Comparison of ENCODE assay signal across 28 cellular contexts in the genomic region with DNA sequence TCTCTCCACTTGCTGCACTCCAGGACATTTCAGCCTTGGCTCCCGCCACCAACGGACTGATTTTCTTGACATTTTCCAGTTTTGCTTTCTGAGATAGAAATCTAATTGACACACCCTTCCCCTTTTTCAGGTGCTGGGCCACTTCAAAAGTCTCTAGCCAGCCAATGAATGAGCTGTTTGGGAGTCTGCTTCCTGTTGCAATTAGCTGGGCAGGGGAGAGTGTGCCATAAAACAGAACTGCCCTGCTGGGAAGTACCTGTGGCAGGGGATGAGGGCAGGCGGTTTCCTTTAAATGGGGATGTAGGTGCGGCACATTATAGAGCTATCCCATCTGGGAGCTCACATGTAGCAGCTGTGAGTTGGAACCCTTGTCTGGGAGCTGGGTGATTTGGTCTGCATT. TPM values are rescaled to one million over a fixed set of nuclear protein-coding genes. Genes with fewer than 3 reads are reported as not detected.
DNase-seq lines count a peak whose midpoint lies in the region; ATAC-seq and FAIRE-seq lines count a peak whose summit lies in the region.
"Had no signal": no experiment of that assay in that cellular context is flagged by ENCODE, and none has a peak within 500 bp of the region (broad histone marks: within the 10 kb centered on the region; RNA-seq: fewer than 3 reads in every experiment).

No MANE protein-coding gene starts in this region.

- no peaks in the 10 kb centered on the region for H3K4me1 ChIP-seq in small intestine (ENCODE audit: control insufficient read depth in 2 of 2, insufficient read depth in 1 of 2, low read depth in 1 of 2, low read length in 1 of 2)

- DNase-seq in T-helper 2 cell treated with Interferon-gamma antibody and Interleukin-4, amounts not matched to agents 5 μg/mL and 100 μg/mL, for 36 hours (ENCODE audit: low spot score), result no peak
- DNase-seq in T-helper 2 cell (no peak), KBM-7 (peak; percentile 40), small intestine (peak; percentile 22), HPDE6-E6E7 (ENCODE audit: extremely low spot score) (no peak), SHP77 treated with DMSO at 0.1 percent for 48 hours (lab: John Stamatoyannopoulos, UW) (no peak)
- DNase-seq in activated T-helper 2 cell treated with anti-CD3 and anti-CD28 coated beads, Interferon-gamma antibody, Interleukin-2, Interleukin-4, amounts not matched to agents 10 μg/mL and 5 μg/mL and 100 μg/mL, durations not matched to agents 14 hours and 24 hours and 36 hours (ENCODE audit: low spot score), result no peak
- DNase-seq: activated T-cell treated with anti-CD3 and anti-CD28 coated beads, Interleukin-2, amount 50 U/mL, for 4 hours; foreskin melanocyte; GF-D8; hypothalamus; lower lobe of right lung; NCI-H2227 treated with DMSO at 0.1 percent for 48 hours; NK-92 treated with Interleukin-12 subunit alpha and Interleukin-12 subunit beta, amount 100 ng/mL, for 24 hours; right cardiac atrium; SW 1271; WERI-Rb-1 had no signal

- H3K4me3 ChIP-seq in small intestine (ENCODE audit: low read depth in 1 of 2, low read length in 2 of 2), result no peak overlapping the region
- H3K4me3 ChIP-seq: BLaER1 treated with 17β-estradiol and CSF1 and Interleukin-3, amounts not matched to agents 10 nM and 100 nM; lower lobe of right lung had no signal

- no peaks in the 10 kb centered on the region for H3K36me3 ChIP-seq in small intestine (ENCODE audit: control insufficient read depth in 2 of 2, insufficient read depth in 2 of 2, low read length in 2 of 2)
- H3K36me3 ChIP-seq: BLaER1 treated with 17β-estradiol and CSF1 and Interleukin-3, amounts not matched to agents 10 nM and 100 nM; lower lobe of right lung; WERI-Rb-1 had no signal

- peaks cover 9% of the 10 kb centered on the region for H3K27me3 Mint-ChIP-seq in T-helper 2 cell treated with Interferon-gamma antibody and Interleukin-4, amounts not matched to agents 5 μg/mL and 100 μg/mL, for 36 hours (ENCODE audit: low read depth)
- H3K27me3 Mint-ChIP-seq in activated T-helper 2 cell treated with anti-CD3 and anti-CD28 coated beads, Interferon-gamma antibody, Interleukin-2, Interleukin-4, amounts not matched to agents 10 μg/mL and 5 μg/mL and 100 μg/mL, durations not matched to agents 14 hours and 24 hours and 36 hours (ENCODE audit: low read depth), result no peaks in the 10 kb centered on the region
- H3K27me3 Mint-ChIP-seq: activated naive CD4-positive, alpha-beta T cell treated with anti-CD3 and anti-CD28 coated beads, Interleukin-2, amount 50 U/mL, for 24 hours had no signal

- H3K36me3 Mint-ChIP-seq in T-helper 2 cell treated with Interferon-gamma antibody and Interleukin-4, amounts not matched to agents 5 μg/mL and 100 μg/mL, for 36 hours (ENCODE audit: low read depth), result no peaks in the 10 kb centered on the region
- no peaks in the 10 kb centered on the region for H3K36me3 Mint-ChIP-seq in activated T-helper 2 cell treated with anti-CD3 and anti-CD28 coated beads, Interferon-gamma antibody, Interleukin-2, Interleukin-4, amounts not matched to agents 10 μg/mL and 5 μg/mL and 100 μg/mL, durations not matched to agents 14 hours and 24 hours and 36 hours (ENCODE audit: low read depth)

- H3K4me3 Mint-ChIP-seq in T-helper 2 cell treated with Interferon-gamma antibody and Interleukin-4, amounts not matched to agents 5 μg/mL and 100 μg/mL, for 36 hours, result peak overlapping the region; percentile 70
- H3K4me3 Mint-ChIP-seq in activated T-helper 2 cell treated with anti-CD3 and anti-CD28 coated beads, Interferon-gamma antibody, Interleukin-2, Interleukin-4, amounts not matched to agents 10 μg/mL and 5 μg/mL and 100 μg/mL, durations not matched to agents 14 hours and 24 hours and 36 hours (ENCODE audit: low read depth), result peak overlapping the region; percentile 13
- H3K4me3 Mint-ChIP-seq: activated naive CD4-positive, alpha-beta T cell treated with anti-CD3 and anti-CD28 coated beads, Interleukin-2, amount 50 U/mL, for 24 hours; activated T-cell treated with anti-CD3 and anti-CD28 coated beads, Interleukin-2, amount 50 U/mL, for 4 hours had no signal

- H3K9me3 Mint-ChIP-seq in T-helper 2 cell treated with Interferon-gamma antibody and Interleukin-4, amounts not matched to agents 5 μg/mL and 100 μg/mL, for 36 hours, result no peaks in the 10 kb centered on the region
- H3K9me3 Mint-ChIP-seq in activated T-helper 2 cell treated with anti-CD3 and anti-CD28 coated beads, Interferon-gamma antibody, Interleukin-2, Interleukin-4, amounts not matched to agents 10 μg/mL and 5 μg/mL and 100 μg/mL, durations not matched to agents 14 hours and 24 hours and 36 hours, result no peaks in the 10 kb centered on the region
- H3K9me3 Mint-ChIP-seq: activated naive CD4-positive, alpha-beta T cell treated with anti-CD3 and anti-CD28 coated beads, Interleukin-2, amount 50 U/mL, for 24 hours; activated T-cell treated with anti-CD3 and anti-CD28 coated beads, Interleukin-2, amount 50 U/mL, for 4 hours had no signal

- H3K27ac ChIP-seq in small intestine (ENCODE audit: low read depth in 1 of 2, low read length in 1 of 2), result no peak overlapping the region
- H3K27ac ChIP-seq: BLaER1 treated with 17β-estradiol and CSF1 and Interleukin-3, amounts not matched to agents 10 nM and 100 nM; lower lobe of right lung; WERI-Rb-1 had no signal

- in situ Hi-C loops in KBM-7 (cut with MboI; ENCODE audit: low pct_unique_long_range_greater_than_20kb, low sequenced_read_pairs), result no loop called here

- FAIRE-seq in small intestine (lab: Jason Lieb, UNC), result no peak
- FAIRE-seq: astrocyte, H54, keratinocyte had no signal

- intact Hi-C loops in activated T-helper 2 cell treated with anti-CD3 and anti-CD28 coated beads, Interferon-gamma antibody, Interleukin-2, Interleukin-4, amounts not matched to agents 10 μg/mL and 5 μg/mL and 100 μg/mL, durations not matched to agents 14 hours and 24 hours and 36 hours (cut with micrococcal nuclease), result loop anchor here (10.0 kb wide), 1 partner anchor 347 kb away; a partner anchor contains a TSS

- no peaks in the 10 kb centered on the region for H3K27me3 ChIP-seq in small intestine (ENCODE audit: control insufficient read depth in 2 of 2, insufficient read depth in 2 of 2, low read length in 2 of 2)
- H3K27me3 ChIP-seq: BLaER1 treated with 17β-estradiol and CSF1 and Interleukin-3, amounts not matched to agents 10 nM and 100 nM had no signal

- H3K9me3 ChIP-seq in small intestine (ENCODE audit: control insufficient read depth, low read depth), result no peaks in the 10 kb centered on the region
- H3K9me3 ChIP-seq: BLaER1 treated with 17β-estradiol and CSF1 and Interleukin-3, amounts not matched to agents 10 nM and 100 nM; lower lobe of right lung had no signal

- peak overlapping the region; percentile 3 for H3K27ac Mint-ChIP-seq in T-helper 2 cell treated with Interferon-gamma antibody and Interleukin-4, amounts not matched to agents 5 μg/mL and 100 μg/mL, for 36 hours
- H3K27ac Mint-ChIP-seq in activated T-helper 2 cell treated with anti-CD3 and anti-CD28 coated beads, Interferon-gamma antibody, Interleukin-2, Interleukin-4, amounts not matched to agents 10 μg/mL and 5 μg/mL and 100 μg/mL, durations not matched to agents 14 hours and 24 hours and 36 hours, result no peak overlapping the region
- H3K27ac Mint-ChIP-seq: activated naive CD4-positive, alpha-beta T cell treated with anti-CD3 and anti-CD28 coated beads, Interleukin-2, amount 50 U/mL, for 24 hours had no signal

- peaks cover 29% of the 10 kb centered on the region for H3K4me1 Mint-ChIP-seq in T-helper 2 cell treated with Interferon-gamma antibody and Interleukin-4, amounts not matched to agents 5 μg/mL and 100 μg/mL, for 36 hours (ENCODE audit: low read depth)
- H3K4me1 Mint-ChIP-seq in activated T-helper 2 cell treated with anti-CD3 and anti-CD28 coated beads, Interferon-gamma antibody, Interleukin-2, Interleukin-4, amounts not matched to agents 10 μg/mL and 5 μg/mL and 100 μg/mL, durations not matched to agents 14 hours and 24 hours and 36 hours (ENCODE audit: low read depth), result peaks cover 22% of the 10 kb centered on the region

- WGBS in small intestine, 3 donors, result 13 to 53% (median 30%) methylated on average over 4 of the region's 4 CpGs

- no peak for ATAC-seq in GM21786 (IDR thresholded peaks at IDR 0.05; ENCODE audit: unreplicated experiment)
- ATAC-seq: activated T-cell treated with anti-CD3 and anti-CD28 coated beads, Interleukin-2, amount 50 U/mL, for 4 hours; lower lobe of right lung; right cardiac atrium had no signal

RNA-seq across cellular contexts. Expression of a gene that starts 21.1 kb away (rescaled TPM):
- not detected in 2 replicates for total RNA-seq in activated T-helper 2 cell treated with anti-CD3 and anti-CD28 coated beads, Interferon-gamma antibody, Interleukin-2, Interleukin-4, amounts not matched to agents 10 μg/mL and 5 μg/mL and 100 μg/mL, durations not matched to agents 14 hours and 24 hours and 36 hours
- not detected for polyA plus RNA-seq in small intestine
- total RNA-seq: A673; activated T-cell treated with anti-CD3 and anti-CD28 coated beads, Interleukin-2, amount 50 U/mL, for 4 hours; astrocyte; epithelial cell of proximal tubule; lower lobe of right lung; osteocyte; right cardiac atrium; subcutaneous adipose tissue; ureter had no signal
- polyA plus RNA-seq: keratinocyte, right cardiac atrium had no signal

RNA-seq across cellular contexts. Expression of a gene that starts 55.5 kb away (rescaled TPM):
- total RNA-seq in activated T-helper 2 cell treated with anti-CD3 and anti-CD28 coated beads, Interferon-gamma antibody, Interleukin-2, Interleukin-4, amounts not matched to agents 10 μg/mL and 5 μg/mL and 100 μg/mL, durations not matched to agents 14 hours and 24 hours and 36 hours, result 30.5 and 33.4 TPM in 2 replicates
- polyA plus RNA-seq in small intestine, result 10 to 100 TPM; 33.8 to 57.3 (median 44.0) TPM

Comparison
In these comparisons a context has a peak if more than half of its experiments do, and no peak if none do; other contexts are left out.
1. DNase-seq: peak in KBM-7 (single experiment) and small intestine (single experiment); none in T-helper 2 cell treated with Interferon-gamma antibody and Interleukin-4, amounts not matched to agents 5 μg/mL and 100 μg/mL, for 36 hours (single experiment), T-helper 2 cell (0 of 5), activated T-helper 2 cell treated with anti-CD3 and anti-CD28 coated beads, Interferon-gamma antibody, Interleukin-2, Interleukin-4, amounts not matched to agents 10 μg/mL and 5 μg/mL and 100 μg/mL, durations not matched to agents 14 hours and 24 hours and 36 hours (single experiment), HPDE6-E6E7 (single experiment) and SHP77 treated with DMSO at 0.1 percent for 48 hours (single experiment).